ENCODE assay signal across 16 cellular contexts in genomic region chr20:7585126-7585679, GRCh38.
DNase-seq lines count a peak whose midpoint lies in the region; FAIRE-seq and TF ChIP-seq lines count a peak whose summit lies in the region.
"Had no signal": no experiment of that assay in that cellular context is flagged by ENCODE, and none has a peak within 500 bp of the region (broad histone marks: within the 10 kb centered on the region; RNA-seq: fewer than 3 reads in every experiment).

No MANE protein-coding gene starts in this region.

- H3K9ac ChIP-seq in liver (ENCODE audit: low read depth in 1 of 2, low read length in 2 of 2), result peak overlapping the region in 1 of 2 donors; percentile 63
- H3K9ac ChIP-seq: neural progenitor cell had no signal

- H3K36me3 ChIP-seq in bronchial epithelial cell (ENCODE audit: control insufficient read depth, insufficient read depth, low read length), result no peaks in the 10 kb centered on the region
- H3K36me3 ChIP-seq in liver (ENCODE audit: control insufficient read depth in 4 of 4, insufficient read depth in 3 of 4, low read depth in 1 of 4, low read length in 3 of 4), result no peaks in the 10 kb centered on the region
- H3K36me3 ChIP-seq: left ventricle myocardium inferior, neural progenitor cell had no signal

- H3K4me3 ChIP-seq in bronchial epithelial cell (ENCODE audit: low read depth, low read length), result no peak overlapping the region
- peak overlapping the region in 2 of 3 donors; percentile 0 to 17 for H3K4me3 ChIP-seq in liver (ENCODE audit: low read depth in 1 of 3, low read length in 3 of 3)
- H3K4me3 ChIP-seq: left ventricle myocardium inferior, neural progenitor cell had no signal

- H3K4me1 ChIP-seq in liver (ENCODE audit: control insufficient read depth in 4 of 4, insufficient read depth in 4 of 4, low read length in 3 of 4), result peaks cover 0 to 19% (median 17%) of the 10 kb centered on the region in 4 donors
- H3K4me1 ChIP-seq: left ventricle myocardium inferior, neural progenitor cell had no signal

- TF ChIP-seq CTCF in bronchial epithelial cell (IDR thresholded peaks at IDR 0.05; ENCODE audit: insufficient read depth, low read length, severe bottlenecking) (no peak), liver (IDR thresholded peaks at IDR 0.05; ENCODE audit: low read depth, low read length, missing input control) (no peak)

- H3K27me3 ChIP-seq in bronchial epithelial cell (ENCODE audit: control insufficient read depth, insufficient read depth, low read length) (no peaks in the 10 kb centered on the region), liver (ENCODE audit: control insufficient read depth in 4 of 4, insufficient read depth in 4 of 4, low read length in 3 of 4) (no peaks in the 10 kb centered on the region)
- H3K27me3 ChIP-seq: neural progenitor cell had no signal

- no peaks in the 10 kb centered on the region for H3K9me3 ChIP-seq in liver (ENCODE audit: control insufficient read depth in 4 of 4, low read length in 3 of 4)
- H3K9me3 ChIP-seq: left ventricle myocardium inferior had no signal

- peak; percentile 35 for DNase-seq in DMS153 treated with DMSO at 0.1 percent for 48 hours (lab: John Stamatoyannopoulos, UW; ENCODE audit: unreplicated experiment)
- DNase-seq in NCI-H128 (lab: John Stamatoyannopoulos, UW; ENCODE audit: unreplicated experiment), result peak; percentile 39
- DNase-seq in bronchial epithelial cell (ENCODE audit: low read depth), result peak; percentile 50
- DNase-seq in foreskin melanocyte, result no peak
- no peak for DNase-seq in retina
- no peak for DNase-seq in activated CD4-positive, alpha-beta T cell treated with anti-CD3 and anti-CD28 coated beads, Interleukin-2, amount 50 U/mL, for 1 hour
- DNase-seq: activated CD4-positive, alpha-beta T cell treated with anti-CD3 and anti-CD28 coated beads for 48 hours; CD4-positive, CD25-positive, alpha-beta regulatory T cell; Kasumi-1; left ventricle myocardium inferior; NCI-H1092; NCI-H446 treated with DMSO at 0.1 percent for 48 hours; Right ventricle myocardium superior; stimulated activated CD4-positive, alpha-beta T cell treated with anti-CD3 and anti-CD28 coated beads, Interleukin-15, amount 100 ng/mL, for 24 hours had no signal

- FAIRE-seq in bronchial epithelial cell (lab: Jason Lieb, UNC), result no peak

- WGBS in liver, result 32% methylated on average over 6 of the region's 6 CpGs

- peak; percentile 50 to 65 for TF ChIP-seq RAD21 in liver (IDR thresholded peaks at IDR 0.05)

- peak overlapping the region; percentile 67 to 82 for H3K27ac ChIP-seq in liver (ENCODE audit: low read depth in 1 of 2, low read length in 2 of 2)
- H3K27ac ChIP-seq: left ventricle myocardium inferior, neural progenitor cell had no signal

TF ChIP-seq in liver, 16 proteins besides CTCF, POLR2A, EP300 and RAD21:
- TF ChIP-seq FOXA2 (IDR thresholded peaks at IDR 0.05), result peak; percentile 86
- peak; percentile 73 for TF ChIP-seq HNF4G (IDR thresholded peaks at IDR 0.05)
- TF ChIP-seq ATF3 (IDR thresholded peaks at IDR 0.05), result peak; percentile 70
- peak; percentile 63 for TF ChIP-seq FOXA1 (IDR thresholded peaks at IDR 0.05)
- peak; percentile 63 for TF ChIP-seq TAF1 (conservative IDR thresholded peaks at IDR 0.05)
- peak; percentile 82 to 85 for TF ChIP-seq JUND (IDR thresholded peaks at IDR 0.05)
- TF ChIP-seq SP1 (IDR thresholded peaks at IDR 0.05), result peak; percentile 97
- TF ChIP-seq YY1 (IDR thresholded peaks at IDR 0.05), result peak; percentile 75
- peak; percentile 95 to 96 for TF ChIP-seq EGR1 (IDR thresholded peaks at IDR 0.05; ENCODE audit: low read depth in 2 of 2)
- TF ChIP-seq REST (IDR thresholded peaks at IDR 0.05), result peak; percentile 32
- peak; percentile 85 to 90 for TF ChIP-seq HNF4A (conservative IDR thresholded peaks at IDR 0.05)
- no peak for TF ChIP-seq NR2F2 (IDR thresholded peaks at IDR 0.05)
- TF ChIP-seq RXRA (IDR thresholded peaks at IDR 0.05), result peak; percentile 83 to 87
- no peak for TF ChIP-seq GABPA (IDR thresholded peaks at IDR 0.05 in 1 of 2, conservative IDR thresholded peaks at IDR 0.05 in 1 of 2)
- peak; percentile 85 for TF ChIP-seq ZBTB33 (IDR thresholded peaks at IDR 0.05)
- peak; percentile 81 for TF ChIP-seq MAX (IDR thresholded peaks at IDR 0.05)

Comparison
In these comparisons a context has a peak if more than half of its experiments do, and no peak if none do; other contexts are left out.
1. DNase-seq: peak in DMS153 treated with DMSO at 0.1 percent for 48 hours (single experiment), NCI-H128 (single experiment) and bronchial epithelial cell (single experiment); none in foreskin melanocyte (single experiment), retina (single experiment) and activated CD4-positive, alpha-beta T cell treated with anti-CD3 and anti-CD28 coated beads, Interleukin-2, amount 50 U/mL, for 1 hour (single experiment).